ENCODE assay signal across 8 cellular contexts in the genomic region with DNA sequence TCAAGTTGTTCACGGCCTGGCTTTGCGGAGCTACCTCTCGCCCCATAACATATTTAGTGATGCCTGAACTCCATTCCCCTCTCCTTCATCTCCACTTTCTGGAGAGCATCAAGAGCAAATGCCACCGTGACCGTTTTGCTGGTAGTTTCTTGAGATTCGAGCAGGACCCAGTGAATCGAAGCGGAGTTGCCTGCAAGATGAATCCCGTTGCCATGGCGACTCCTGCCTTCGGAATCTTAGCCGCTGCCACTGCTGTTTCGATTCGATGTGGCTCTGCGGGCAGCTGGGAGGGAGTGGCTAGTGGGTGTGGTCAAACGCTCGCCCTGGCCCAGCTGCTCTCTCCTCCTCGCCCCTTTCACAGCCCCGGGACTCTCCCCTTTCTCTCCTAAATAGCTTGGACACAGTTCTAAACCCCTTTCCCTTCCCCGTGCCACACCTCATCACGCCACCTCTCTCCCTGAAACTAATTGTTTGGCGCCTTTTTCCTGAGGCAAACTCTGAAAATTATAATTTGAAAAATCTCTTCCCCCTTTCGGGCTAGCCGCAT. TPM values are rescaled to one million over a fixed set of nuclear protein-coding genes. Genes with fewer than 3 reads are reported as not detected.
DNase-seq lines count a peak whose midpoint lies in the region; ATAC-seq lines count a peak whose summit lies in the region.

No MANE protein-coding gene starts in this region.

- H2BK120ac ChIP-seq in mesenchymal stem cell (ENCODE audit: low read depth, low read length), result no peak overlapping the region

- H3K23ac ChIP-seq in mesenchymal stem cell (ENCODE audit: low read length in 2 of 2), result peak overlapping the region in 1 of 2 experiments; percentile 15

- DNase-seq in CD1c-positive myeloid dendritic cell (ENCODE audit: extremely low spot score), result peak; percentile 90
- peak; percentile 59 for DNase-seq in NCI-H82 treated with DMSO at 0.1 percent for 48 hours (lab: John Stamatoyannopoulos, UW; ENCODE audit: unreplicated experiment)
- peak; percentile 32 to 33 for DNase-seq in activated CD8-positive, alpha-beta memory T cell treated with anti-CD3 and anti-CD28 coated beads for 4 hours (ENCODE audit: low read depth in 2 of 2)
- peak; percentile 56 to 71 (median 67) for DNase-seq in effector memory CD8-positive, alpha-beta T cell
- peak; percentile 93 for DNase-seq in mesenchymal stem cell
- peak; percentile 48 for DNase-seq in stimulated activated CD8-positive, alpha-beta memory T cell treated with anti-CD3 and anti-CD28 coated beads, Interleukin-12 subunit alpha, Interleukin-12 subunit beta, amount 100 ng/mL, for 1 hour (ENCODE audit: low read depth)

- H4K8ac ChIP-seq in mesenchymal stem cell (ENCODE audit: low read length), result no peak overlapping the region

- no peak overlapping the region for H3K14ac ChIP-seq in mesenchymal stem cell (ENCODE audit: low read length in 2 of 2)

- peaks cover 18 to 30% of the 10 kb centered on the region in 2 donors for H3K4me1 Mint-ChIP-seq in effector memory CD8-positive, alpha-beta T cell (ENCODE audit: low read depth in 2 of 2)

- peaks cover 11% of the 10 kb centered on the region for H3K4me1 ChIP-seq in mesenchymal stem cell (ENCODE audit: control insufficient read depth, insufficient read depth, low read depth, low read length)

- no peak overlapping the region for H2AK5ac ChIP-seq in mesenchymal stem cell (ENCODE audit: low read length, severe bottlenecking)

- WGBS in mesenchymal stem cell, result under 1% methylated on average over 23 of the region's 24 CpGs

- peaks cover 26% of the 10 kb centered on the region for H3K36me3 Mint-ChIP-seq in effector memory CD8-positive, alpha-beta T cell (ENCODE audit: insufficient read depth)

- H3K4me3 ChIP-seq in mesenchymal stem cell (ENCODE audit: insufficient read depth in 1 of 2, low read depth in 1 of 2, low read length in 2 of 2), result peak overlapping the region; percentile 84 to 92

- peak overlapping the region in 1 of 2 experiments; percentile 47 for H3K4ac ChIP-seq in mesenchymal stem cell (ENCODE audit: low read depth in 1 of 2, low read length in 2 of 2)

- no peaks in the 10 kb centered on the region for H3K9me3 Mint-ChIP-seq in effector memory CD8-positive, alpha-beta T cell

- peak overlapping the region; percentile 98 to 99 for H3K4me3 Mint-ChIP-seq in effector memory CD8-positive, alpha-beta T cell

- H3K4me2 ChIP-seq in mesenchymal stem cell (ENCODE audit: low read length, poor library complexity, severe bottlenecking), result peak overlapping the region; percentile 97

- H3K79me1 ChIP-seq in mesenchymal stem cell (replicated peaks; ENCODE audit: low read length, poor library complexity, severe bottlenecking), result peaks cover 16% of the 10 kb centered on the region

- H4K91ac ChIP-seq in mesenchymal stem cell (ENCODE audit: low read length), result no peak overlapping the region

- H2BK5ac ChIP-seq in mesenchymal stem cell (ENCODE audit: low read depth, low read length, poor library complexity, severe bottlenecking), result peak overlapping the region; percentile 68

- peak overlapping the region; percentile 97 for H3K27ac Mint-ChIP-seq in effector memory CD8-positive, alpha-beta T cell

- H2BK15ac ChIP-seq in mesenchymal stem cell (ENCODE audit: low read depth, poor library complexity, severe bottlenecking), result no peak overlapping the region

- no peaks in the 10 kb centered on the region for H3K9me3 ChIP-seq in mesenchymal stem cell (ENCODE audit: control insufficient read depth, low read length)

- peak overlapping the region in 1 of 2 experiments; percentile 32 for H2BK12ac ChIP-seq in mesenchymal stem cell (ENCODE audit: low read length in 2 of 2)

- H3K18ac ChIP-seq in mesenchymal stem cell (ENCODE audit: low read depth in 1 of 2, low read length in 2 of 2), result peak overlapping the region in 1 of 2 experiments; percentile 42

- peaks cover 4 to 9% of the 10 kb centered on the region in 2 donors for H3K27me3 Mint-ChIP-seq in effector memory CD8-positive, alpha-beta T cell

- H2AFZ ChIP-seq in mesenchymal stem cell (ENCODE audit: low read depth, low read length), result peak overlapping the region; percentile 90

- peaks cover 0 to 14% of the 10 kb centered on the region in 2 experiments for H3K27me3 ChIP-seq in mesenchymal stem cell (ENCODE audit: control insufficient read depth in 1 of 2, insufficient read depth in 1 of 2, low read length in 2 of 2)

- no peaks in the 10 kb centered on the region for H3K36me3 ChIP-seq in mesenchymal stem cell (ENCODE audit: control insufficient read depth in 1 of 2, insufficient read depth in 2 of 2, low read depth in 1 of 2, low read length in 2 of 2)

- peak overlapping the region; percentile 95 for H3K9ac ChIP-seq in mesenchymal stem cell (ENCODE audit: low read length)

- peak overlapping the region; percentile 84 for H3K27ac ChIP-seq in mesenchymal stem cell (ENCODE audit: low read length, poor library complexity, severe bottlenecking)

- ATAC-seq in GM19452 (IDR thresholded peaks at IDR 0.05; ENCODE audit: unreplicated experiment) (peak; percentile 43), HG03571 (IDR thresholded peaks at IDR 0.05; ENCODE audit: unreplicated experiment) (peak; percentile 43)
- ATAC-seq in effector memory CD8-positive, alpha-beta T cell (replicated peaks), result peak; percentile 13

RNA-seq across cellular contexts. Expression of gene DAAM1, which starts 1.4 kb away (rescaled TPM):
- polyA plus RNA-seq in mesenchymal stem cell (2013, experiment 1 of 2), result 10.1 TPM
- polyA plus RNA-seq in mesenchymal stem cell (2013, experiment 2 of 2), result 11.0 TPM

Comparison
In these comparisons a context has a peak if more than half of its experiments do, and no peak if none do; other contexts are left out.
1. Peak in every context shown above with its lines: DNase-seq, ATAC-seq, H3K4me3 ChIP-seq and H3K27ac ChIP-seq.
2. DNase-seq: peak in every context shown above with its lines; median percentile 93 in mesenchymal stem cell; 90 in CD1c-positive myeloid dendritic cell; 67 in effector memory CD8-positive, alpha-beta T cell; 59 in NCI-H82 treated with DMSO at 0.1 percent for 48 hours; 48 in stimulated activated CD8-positive, alpha-beta memory T cell treated with anti-CD3 and anti-CD28 coated beads, Interleukin-12 subunit alpha, Interleukin-12 subunit beta, amount 100 ng/mL, for 1 hour; 32 in activated CD8-positive, alpha-beta memory T cell treated with anti-CD3 and anti-CD28 coated beads for 4 hours.